1 cellular context compared by ENCODE assay signal in genomic region chr3:36991923-36992805, GRCh38.
A peak's percentile ranks its signal among the peaks of the same experiment; 100 is the strongest.
TF ChIP-seq lines count a peak whose summit lies in the region.

No MANE protein-coding gene starts in this region.

TF ChIP-seq in K562, 482 proteins besides CTCF, POLR2A, EP300 and RAD21 (continued from another document and continues in another):
- TF ChIP-seq, protein P1, sequence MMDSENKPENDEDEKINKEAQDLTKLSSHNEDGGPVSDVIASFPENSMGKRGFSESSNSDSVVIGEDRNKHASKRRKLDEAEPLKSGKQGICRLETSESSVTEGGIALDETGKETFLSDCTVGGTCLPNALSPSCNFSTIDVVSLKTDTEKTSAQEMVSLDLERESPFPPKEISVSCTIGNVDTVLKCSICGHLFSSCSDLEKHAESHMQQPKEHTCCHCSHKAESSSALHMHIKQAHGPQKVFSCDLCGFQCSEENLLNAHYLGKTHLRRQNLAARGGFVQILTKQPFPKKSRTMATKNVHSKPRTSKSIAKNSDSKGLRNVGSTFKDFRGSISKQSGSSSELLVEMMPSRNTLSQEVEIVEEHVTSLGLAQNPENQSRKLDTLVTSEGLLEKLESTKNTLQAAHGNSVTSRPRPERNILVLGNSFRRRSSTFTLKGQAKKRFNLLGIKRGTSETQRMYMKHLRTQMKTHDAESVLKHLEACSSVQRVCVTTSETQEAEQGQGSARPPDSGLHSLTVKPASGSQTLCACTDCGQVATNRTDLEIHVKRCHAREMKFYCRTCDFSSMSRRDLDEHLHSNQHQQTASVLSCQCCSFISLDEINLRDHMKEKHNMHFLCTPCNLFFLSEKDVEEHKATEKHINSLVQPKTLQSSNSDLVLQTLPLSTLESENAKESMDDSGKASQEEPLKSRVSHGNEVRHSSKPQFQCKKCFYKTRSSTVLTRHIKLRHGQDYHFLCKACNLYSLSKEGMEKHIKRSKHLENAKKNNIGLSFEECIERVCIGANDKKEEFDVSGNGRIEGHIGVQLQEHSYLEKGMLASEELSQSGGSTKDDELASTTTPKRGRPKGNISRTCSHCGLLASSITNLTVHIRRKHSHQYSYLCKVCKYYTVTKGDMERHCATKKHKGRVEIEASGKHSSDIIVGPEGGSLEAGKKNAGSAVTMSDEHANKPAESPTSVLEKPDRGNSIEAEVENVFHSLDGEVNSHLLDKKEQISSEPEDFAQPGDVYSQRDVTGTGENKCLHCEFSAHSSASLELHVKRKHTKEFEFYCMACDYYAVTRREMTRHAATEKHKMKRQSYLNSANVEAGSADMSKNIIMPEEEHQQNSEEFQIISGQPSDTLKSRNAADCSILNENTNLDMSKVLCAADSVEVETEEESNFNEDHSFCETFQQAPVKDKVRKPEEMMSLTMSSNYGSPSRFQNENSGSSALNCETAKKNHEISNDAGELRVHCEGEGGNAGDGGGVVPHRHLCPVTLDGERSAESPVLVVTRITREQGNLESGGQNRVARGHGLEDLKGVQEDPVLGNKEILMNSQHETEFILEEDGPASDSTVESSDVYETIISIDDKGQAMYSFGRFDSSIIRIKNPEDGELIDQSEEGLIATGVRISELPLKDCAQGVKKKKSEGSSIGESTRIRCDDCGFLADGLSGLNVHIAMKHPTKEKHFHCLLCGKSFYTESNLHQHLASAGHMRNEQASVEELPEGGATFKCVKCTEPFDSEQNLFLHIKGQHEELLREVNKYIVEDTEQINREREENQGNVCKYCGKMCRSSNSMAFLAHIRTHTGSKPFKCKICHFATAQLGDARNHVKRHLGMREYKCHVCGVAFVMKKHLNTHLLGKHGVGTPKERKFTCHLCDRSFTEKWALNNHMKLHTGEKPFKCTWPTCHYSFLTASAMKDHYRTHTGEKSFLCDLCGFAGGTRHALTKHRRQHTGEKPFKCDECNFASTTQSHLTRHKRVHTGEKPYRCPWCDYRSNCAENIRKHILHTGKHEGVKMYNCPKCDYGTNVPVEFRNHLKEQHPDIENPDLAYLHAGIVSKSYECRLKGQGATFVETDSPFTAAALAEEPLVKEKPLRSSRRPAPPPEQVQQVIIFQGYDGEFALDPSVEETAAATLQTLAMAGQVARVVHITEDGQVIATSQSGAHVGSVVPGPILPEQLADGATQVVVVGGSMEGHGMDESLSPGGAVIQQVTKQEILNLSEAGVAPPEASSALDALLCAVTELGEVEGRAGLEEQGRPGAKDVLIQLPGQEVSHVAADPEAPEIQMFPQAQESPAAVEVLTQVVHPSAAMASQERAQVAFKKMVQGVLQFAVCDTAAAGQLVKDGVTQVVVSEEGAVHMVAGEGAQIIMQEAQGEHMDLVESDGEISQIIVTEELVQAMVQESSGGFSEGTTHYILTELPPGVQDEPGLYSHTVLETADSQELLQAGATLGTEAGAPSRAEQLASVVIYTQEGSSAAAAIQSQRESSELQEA (IDR thresholded peaks at IDR 0.05; ENCODE audit: low read depth) = peak; percentile 41; the same call in 1 of the 2 replicates
- TF ChIP-seq ZNF134 (CRISPR knock-in tag; conservative IDR thresholded peaks at IDR 0.05) = no peak
- TF ChIP-seq, protein P2, sequence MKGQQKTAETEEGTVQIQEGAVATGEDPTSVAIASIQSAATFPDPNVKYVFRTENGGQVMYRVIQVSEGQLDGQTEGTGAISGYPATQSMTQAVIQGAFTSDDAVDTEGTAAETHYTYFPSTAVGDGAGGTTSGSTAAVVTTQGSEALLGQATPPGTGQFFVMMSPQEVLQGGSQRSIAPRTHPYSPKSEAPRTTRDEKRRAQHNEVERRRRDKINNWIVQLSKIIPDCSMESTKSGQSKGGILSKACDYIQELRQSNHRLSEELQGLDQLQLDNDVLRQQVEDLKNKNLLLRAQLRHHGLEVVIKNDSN (CRISPR knock-in tag; IDR thresholded peaks at IDR 0.05) = no peak
- no peak for TF ChIP-seq CEBPB (tag; IDR thresholded peaks at IDR 0.05)
- TF ChIP-seq ZNF133 (CRISPR knock-in tag; IDR thresholded peaks at IDR 0.05) = no peak
- no peak for TF ChIP-seq MGA (IDR thresholded peaks at IDR 0.05)
- no peak for TF ChIP-seq RBM25 (IDR thresholded peaks at IDR 0.05; ENCODE audit: low read depth, low read length, severe bottlenecking)
- no peak for TF ChIP-seq PREB (CRISPR knock-in tag; IDR thresholded peaks at IDR 0.05)
- no peak for TF ChIP-seq RBM17 (IDR thresholded peaks at IDR 0.05; ENCODE audit: borderline replicate concordance, low read depth, low read length)
- peak in 1 of 2 experiments; percentile 19 for TF ChIP-seq AFF1 (IDR thresholded peaks at IDR 0.05; ENCODE audit: low read depth in 1 of 2, partially characterized antibody in 2 of 2)
- TF ChIP-seq KLF6 (CRISPR knock-in tag; IDR thresholded peaks at IDR 0.05; ENCODE audit: borderline replicate concordance) = no peak
- TF ChIP-seq, protein P3, sequence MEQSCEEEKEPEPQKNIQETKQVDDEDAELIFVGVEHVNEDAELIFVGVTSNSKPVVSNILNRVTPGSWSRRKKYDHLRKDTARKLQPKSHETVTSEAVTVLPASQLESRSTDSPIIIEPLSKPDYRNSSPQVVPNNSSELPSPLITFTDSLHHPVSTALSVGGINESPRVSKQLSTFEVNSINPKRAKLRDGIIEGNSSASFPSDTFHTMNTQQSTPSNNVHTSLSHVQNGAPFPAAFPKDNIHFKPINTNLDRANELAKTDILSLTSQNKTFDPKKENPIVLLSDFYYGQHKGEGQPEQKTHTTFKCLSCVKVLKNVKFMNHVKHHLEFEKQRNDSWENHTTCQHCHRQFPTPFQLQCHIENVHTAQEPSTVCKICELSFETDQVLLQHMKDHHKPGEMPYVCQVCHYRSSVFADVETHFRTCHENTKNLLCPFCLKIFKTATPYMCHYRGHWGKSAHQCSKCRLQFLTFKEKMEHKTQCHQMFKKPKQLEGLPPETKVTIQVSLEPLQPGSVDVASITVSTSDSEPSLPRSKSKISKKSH (CRISPR knock-in tag; IDR thresholded peaks at IDR 0.05) = no peak
- TF ChIP-seq NFE2 (IDR thresholded peaks at IDR 0.05; ENCODE audit: low read depth) = peak; percentile 86
- no peak for TF ChIP-seq ELF2 (CRISPR knock-in tag; IDR thresholded peaks at IDR 0.05)
- TF ChIP-seq, protein P4, sequence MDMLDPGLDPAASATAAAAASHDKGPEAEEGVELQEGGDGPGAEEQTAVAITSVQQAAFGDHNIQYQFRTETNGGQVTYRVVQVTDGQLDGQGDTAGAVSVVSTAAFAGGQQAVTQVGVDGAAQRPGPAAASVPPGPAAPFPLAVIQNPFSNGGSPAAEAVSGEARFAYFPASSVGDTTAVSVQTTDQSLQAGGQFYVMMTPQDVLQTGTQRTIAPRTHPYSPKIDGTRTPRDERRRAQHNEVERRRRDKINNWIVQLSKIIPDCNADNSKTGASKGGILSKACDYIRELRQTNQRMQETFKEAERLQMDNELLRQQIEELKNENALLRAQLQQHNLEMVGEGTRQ (CRISPR knock-in tag; IDR thresholded peaks at IDR 0.05) = no peak
- TF ChIP-seq, protein P5, sequence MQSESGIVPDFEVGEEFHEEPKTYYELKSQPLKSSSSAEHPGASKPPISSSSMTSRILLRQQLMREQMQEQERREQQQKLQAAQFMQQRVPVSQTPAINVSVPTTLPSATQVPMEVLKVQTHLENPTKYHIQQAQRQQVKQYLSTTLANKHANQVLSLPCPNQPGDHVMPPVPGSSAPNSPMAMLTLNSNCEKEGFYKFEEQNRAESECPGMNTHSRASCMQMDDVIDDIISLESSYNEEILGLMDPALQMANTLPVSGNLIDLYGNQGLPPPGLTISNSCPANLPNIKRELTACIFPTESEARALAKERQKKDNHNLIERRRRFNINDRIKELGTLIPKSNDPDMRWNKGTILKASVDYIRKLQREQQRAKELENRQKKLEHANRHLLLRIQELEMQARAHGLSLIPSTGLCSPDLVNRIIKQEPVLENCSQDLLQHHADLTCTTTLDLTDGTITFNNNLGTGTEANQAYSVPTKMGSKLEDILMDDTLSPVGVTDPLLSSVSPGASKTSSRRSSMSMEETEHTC (IDR thresholded peaks at IDR 0.05) = no peak
- TF ChIP-seq TAF9B (IDR thresholded peaks at IDR 0.05; ENCODE audit: partially characterized antibody) = peak; percentile 26
- no peak for TF ChIP-seq ARHGAP35 (IDR thresholded peaks at IDR 0.05; ENCODE audit: partially characterized antibody)
